Comparison of ENCODE assay signal across 22 cellular contexts in genomic region chr5:96288166-96288844, GRCh38.
DNase-seq lines count a peak whose midpoint lies in the region; ATAC-seq and TF ChIP-seq lines count a peak whose summit lies in the region.
"Had no signal": no experiment of that assay in that cellular context is flagged by ENCODE, and none has a peak within 500 bp of the region (broad histone marks: within the 10 kb centered on the region; RNA-seq: fewer than 3 reads in every experiment).

No MANE protein-coding gene starts in this region.

- H3K36me3 Mint-ChIP-seq in stimulated activated effector memory CD8-positive, alpha-beta T cell treated with anti-CD3 and anti-CD28 coated beads, Interleukin-12 subunit alpha, Interleukin-12 subunit beta, amount 100 ng/mL, for 72 hours = no peaks in the 10 kb centered on the region
- H3K36me3 Mint-ChIP-seq: CD4-positive, CD25-positive, alpha-beta regulatory T cell; WTC11 had no signal

- no peak for TF ChIP-seq CTCF in fibroblast of villous mesenchyme (IDR thresholded peaks at IDR 0.05; ENCODE audit: insufficient read depth, low read depth, low read length)

- DNase-seq in SIG-M5 treated with dmso at 0.1 percent for 504 hours (lab: John Stamatoyannopoulos, UW; ENCODE audit: unreplicated experiment) = peak; percentile 28
- no peak for DNase-seq in SIG-M5 (lab: John Stamatoyannopoulos, UW)
- peak; percentile 25 for DNase-seq in adipocyte (ENCODE audit: low read depth)
- DNase-seq in fibroblast of villous mesenchyme (ENCODE audit: low read depth) = peak; percentile 51
- DNase-seq in stimulated activated effector memory CD8-positive, alpha-beta T cell treated with anti-CD3 and anti-CD28 coated beads, Interleukin-12 subunit alpha, Interleukin-12 subunit beta, amount 100 ng/mL, for 72 hours (ENCODE audit: low spot score in 2 of 2) = no peak
- no peak for DNase-seq in effector CD8-positive, alpha-beta T cell (lab: John Stamatoyannopoulos, UW)
- DNase-seq in NCI-H146 treated with DMSO at 0.1 percent for 48 hours (lab: John Stamatoyannopoulos, UW; ENCODE audit: unreplicated experiment) = no peak
- no peak for DNase-seq in SK-N-DZ (ENCODE audit: low spot score)
- DNase-seq: ACHN; activated CD4-positive, alpha-beta memory T cell treated with anti-CD3 and anti-CD28 coated beads, Interleukin-2, amount 10 ng/mL, durations not matched to agents 7 days and 5 days; CD4-positive, CD25-positive, alpha-beta regulatory T cell; hypothalamus; midbrain; NCI-H1048; NCI-H2081; psoas muscle; SHP77 treated with DMSO at 0.1 percent for 48 hours; spleen; stimulated activated CD4-positive, alpha-beta T cell treated with anti-CD3 and anti-CD28 coated beads, Interleukin-4, amount 100 ng/mL, for 4 hours had no signal

- no peaks in the 10 kb centered on the region for H3K27me3 ChIP-seq in adipocyte (replicated peaks; ENCODE audit: control insufficient read depth, insufficient read depth, low read length)
- H3K27me3 ChIP-seq: foreskin keratinocyte, spleen had no signal

- H3K36me3 ChIP-seq in adipocyte (ENCODE audit: control insufficient read depth, insufficient read depth, low read length, severe bottlenecking) = no peaks in the 10 kb centered on the region
- H3K36me3 ChIP-seq: spleen had no signal

- H3K4me3 Mint-ChIP-seq in stimulated activated effector memory CD8-positive, alpha-beta T cell treated with anti-CD3 and anti-CD28 coated beads, Interleukin-12 subunit alpha, Interleukin-12 subunit beta, amount 100 ng/mL, for 72 hours = no peak overlapping the region
- H3K4me3 Mint-ChIP-seq: activated CD4-positive, alpha-beta memory T cell treated with anti-CD3 and anti-CD28 coated beads, Interleukin-2, amount 10 ng/mL, durations not matched to agents 7 days and 5 days; CD4-positive, CD25-positive, alpha-beta regulatory T cell; WTC11 had no signal

- no peak overlapping the region for H3K27ac Mint-ChIP-seq in stimulated activated effector memory CD8-positive, alpha-beta T cell treated with anti-CD3 and anti-CD28 coated beads, Interleukin-12 subunit alpha, Interleukin-12 subunit beta, amount 100 ng/mL, for 72 hours
- H3K27ac Mint-ChIP-seq: activated CD4-positive, alpha-beta memory T cell treated with anti-CD3 and anti-CD28 coated beads, Interleukin-2, amount 10 ng/mL, durations not matched to agents 7 days and 5 days; CD4-positive, CD25-positive, alpha-beta regulatory T cell; WTC11 had no signal

- H3K9me3 ChIP-seq in adipocyte (ENCODE audit: control insufficient read depth, low read length) = peaks cover 3% of the 10 kb centered on the region
- H3K9me3 ChIP-seq: spleen had no signal

- H3K4me1 Mint-ChIP-seq in stimulated activated effector memory CD8-positive, alpha-beta T cell treated with anti-CD3 and anti-CD28 coated beads, Interleukin-12 subunit alpha, Interleukin-12 subunit beta, amount 100 ng/mL, for 72 hours = no peaks in the 10 kb centered on the region
- H3K4me1 Mint-ChIP-seq: CD4-positive, CD25-positive, alpha-beta regulatory T cell had no signal

- H3K9ac ChIP-seq in adipocyte (ENCODE audit: low read length) = peak overlapping the region; percentile 75

- H3K9me3 Mint-ChIP-seq in stimulated activated effector memory CD8-positive, alpha-beta T cell treated with anti-CD3 and anti-CD28 coated beads, Interleukin-12 subunit alpha, Interleukin-12 subunit beta, amount 100 ng/mL, for 72 hours = peaks cover 5% of the 10 kb centered on the region

- no peak overlapping the region for H3K4me3 ChIP-seq in adipocyte (ENCODE audit: low read length)
- no peak overlapping the region for H3K4me3 ChIP-seq in fibroblast of villous mesenchyme (ENCODE audit: low read depth, low read length)
- H3K4me3 ChIP-seq: K562, psoas muscle, spleen had no signal

- H3K4me1 ChIP-seq in adipocyte (ENCODE audit: control insufficient read depth, insufficient read depth, low read length) = peaks cover 29% of the 10 kb centered on the region
- H3K4me1 ChIP-seq: foreskin keratinocyte, psoas muscle, spleen had no signal

- ATAC-seq in stimulated activated effector memory CD8-positive, alpha-beta T cell treated with anti-CD3 and anti-CD28 coated beads, Interleukin-12 subunit alpha, Interleukin-12 subunit beta, amount 100 ng/mL, for 72 hours = peak; percentile 60
- ATAC-seq: foreskin keratinocyte, K562, psoas muscle, WTC11 had no signal

Comparison
In these comparisons a context has a peak if more than half of its experiments do, and no peak if none do; other contexts are left out.
1. DNase-seq: peak in SIG-M5 treated with dmso at 0.1 percent for 504 hours (single experiment), adipocyte (single experiment) and fibroblast of villous mesenchyme (single experiment); none in SIG-M5 (single experiment), stimulated activated effector memory CD8-positive, alpha-beta T cell treated with anti-CD3 and anti-CD28 coated beads, Interleukin-12 subunit alpha, Interleukin-12 subunit beta, amount 100 ng/mL, for 72 hours (0 of 2), effector CD8-positive, alpha-beta T cell (single experiment), NCI-H146 treated with DMSO at 0.1 percent for 48 hours (single experiment) and SK-N-DZ (single experiment).